ENCODE assay signal across 8 cellular contexts in the genomic region with DNA sequence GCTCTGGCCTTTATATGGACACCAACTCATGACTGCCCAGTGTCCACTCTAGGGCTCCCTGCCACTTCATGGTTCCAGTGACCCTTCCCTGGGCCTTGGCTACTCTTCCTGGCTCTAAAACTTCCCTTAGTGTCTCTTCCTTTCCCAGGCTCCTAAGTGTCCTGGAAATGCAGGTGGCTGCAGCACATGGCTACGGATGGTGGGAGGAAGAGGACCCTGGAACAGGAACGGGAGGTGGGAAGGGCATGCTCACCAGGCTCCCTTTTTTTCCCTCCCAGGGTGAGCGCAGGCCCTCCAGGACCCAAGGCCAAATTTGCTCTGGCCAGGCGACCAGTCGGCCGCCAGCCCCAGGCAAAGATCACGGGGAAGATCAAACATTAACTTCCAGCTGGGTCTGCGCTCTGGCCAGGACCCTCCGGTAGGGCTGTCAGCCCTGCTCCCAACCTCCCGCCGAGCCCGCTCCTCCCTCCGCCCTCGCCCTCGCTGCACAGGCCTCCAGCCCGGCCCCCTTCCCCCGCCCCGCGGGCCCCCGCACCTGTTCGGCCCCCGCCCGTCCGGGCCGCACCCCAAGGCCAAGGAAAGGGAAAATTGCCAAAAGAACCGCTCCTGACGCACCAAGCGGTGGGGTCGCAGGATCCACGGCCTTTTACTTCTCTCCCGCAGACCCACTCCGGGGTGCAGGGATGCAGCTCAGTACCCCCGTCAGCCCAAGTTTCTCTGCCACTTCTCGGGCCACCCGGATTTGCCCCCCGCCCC. TPM values are rescaled to one million over a fixed set of nuclear protein-coding genes. Genes with fewer than 3 reads are reported as not detected.
A peak's percentile ranks its signal among the peaks of the same experiment; 100 is the strongest.
DNase-seq lines count a peak whose midpoint lies in the region; ATAC-seq and TF ChIP-seq lines count a peak whose summit lies in the region.

No MANE protein-coding gene starts in this region.

- peak overlapping the region; percentile 73 for H3K4me3 Mint-ChIP-seq in WTC11

- intact Hi-C loops in psoas muscle (cut with DNase I): loop anchor here in 1 of 2 donors (5.0 kb wide), 1 partner anchor 54 kb away; no protein-coding TSS in a partner anchor
- intact Hi-C loops in OCI-LY7 (cut with micrococcal nuclease; ENCODE audit: unreplicated experiment): no loop called here

- TF ChIP-seq CTCF in C4-2B (conservative IDR thresholded peaks at IDR 0.05) (no peak), WTC11 (IDR thresholded peaks at IDR 0.05) (no peak), gastroesophageal sphincter (IDR thresholded peaks at IDR 0.05) (no peak), psoas muscle (IDR thresholded peaks at IDR 0.05) (no peak), OCI-LY7 (conservative IDR thresholded peaks at IDR 0.05; ENCODE audit: low read length) (no peak)

- H3K4me1 Mint-ChIP-seq in WTC11: peaks cover 11% of the 10 kb centered on the region

- peaks cover 99% of the 10 kb centered on the region for H3K27me3 Mint-ChIP-seq in WTC11 (ENCODE audit: low read depth)

- BruUV-seq in OCI-LY7 (replicated peaks; lab: Mats Ljungman, UMichigan): no TSS peak

- H3K9me2 ChIP-seq in OCI-LY7 (ENCODE audit: insufficient read depth, low read length): no peaks in the 10 kb centered on the region

- TF ChIP-seq POLR2A in gastroesophageal sphincter (IDR thresholded peaks at IDR 0.05): no peak

- CTCF ChIA-PET in WTC11 (lab: Charles Lee) (interaction anchor here (0.7 to 5.6 kb wide), 13 partner anchors 11 to 268 kb away, joined by 3 to 37 read pairs (median 4); a partner anchor contains a TSS), OCI-LY7 (lab: Charles Lee; ENCODE audit: unreplicated experiment) (no interaction called here)

- no peak for TF ChIP-seq EP300 in gastroesophageal sphincter (IDR thresholded peaks at IDR 0.05)

- POLR2A ChIA-PET in WTC11 (lab: Charles Lee) (interaction anchor here (0.5 to 1.4 kb wide), 4 partner anchors 13 to 291 kb away, joined by 3 to 4 read pairs (median 3); no protein-coding TSS in a partner anchor), OCI-LY7 (lab: Charles Lee) (no interaction called here)

- H3K27ac ChIP-seq in C4-2B (peak overlapping the region; percentile 81), gastroesophageal sphincter (peak overlapping the region; percentile 24 to 90 (median 87)), psoas muscle (peak overlapping the region; percentile 92), OCI-LY7 (ENCODE audit: low read depth, low read length, poor library complexity, severe bottlenecking) (no peak overlapping the region)

- H2AFZ ChIP-seq in OCI-LY7 (ENCODE audit: low read length): no peak overlapping the region

- H3K79me2 ChIP-seq in OCI-LY7 (ENCODE audit: insufficient read depth, low read depth, low read length): no peaks in the 10 kb centered on the region

- H3K4me1 ChIP-seq in gastroesophageal sphincter (peaks cover 0 to 64% (median 11%) of the 10 kb centered on the region in 3 donors), psoas muscle (peaks cover 40% of the 10 kb centered on the region), OCI-LY7 (ENCODE audit: insufficient read depth, low read length, poor library complexity, severe bottlenecking) (no peaks in the 10 kb centered on the region)

- H4K20me1 ChIP-seq in OCI-LY7 (ENCODE audit: insufficient read depth, low read length): no peaks in the 10 kb centered on the region

- H3K27me3 ChIP-seq in gastroesophageal sphincter (no peaks in the 10 kb centered on the region), psoas muscle (ENCODE audit: insufficient read depth in 3 of 3, low read length in 2 of 3) (no peaks in the 10 kb centered on the region)

- H3K27ac Mint-ChIP-seq in WTC11: no peak overlapping the region

- H3K36me3 Mint-ChIP-seq in WTC11: peaks cover 13% of the 10 kb centered on the region

- DNase-seq in WTC11 (ENCODE audit: low spot score): peak; percentile 51
- DNase-seq in psoas muscle: peak; percentile 63 to 90
- DNase-seq in pons (ENCODE audit: low spot score): no peak
- DNase-seq in OCI-LY7 (ENCODE audit: low spot score): no peak
- DNase-seq in NOMO-1 treated with dmso at 0.1 percent for 144 hours (lab: John Stamatoyannopoulos, UW; ENCODE audit: unreplicated experiment): no peak

- H3K4me2 ChIP-seq in OCI-LY7 (ENCODE audit: low read length): no peak overlapping the region

- H3K9me3 ChIP-seq in gastroesophageal sphincter (no peaks in the 10 kb centered on the region), psoas muscle (no peaks in the 10 kb centered on the region), OCI-LY7 (ENCODE audit: low read length) (no peaks in the 10 kb centered on the region)

- 23% methylated on average over 3 of the region's 36 CpGs; no CpG with 5 or more reads in 1 of the 2 donors for WGBS in gastroesophageal sphincter (ENCODE audit: low coverage in 1 of 2), 2 donors
- 1 to 4% (median 3%) methylated on average over 27 to 36 of the region's 36 CpGs for WGBS in psoas muscle, 3 donors

- ATAC-seq in WTC11: peak; percentile 36
- ATAC-seq in gastroesophageal sphincter: peak; percentile 2
- ATAC-seq in psoas muscle: peak; percentile 66 to 77 (median 74)
- ATAC-seq in HG03159 (IDR thresholded peaks at IDR 0.05; ENCODE audit: unreplicated experiment): no peak

- no peaks in the 10 kb centered on the region for H3K9me3 Mint-ChIP-seq in WTC11

- H3K36me3 ChIP-seq in gastroesophageal sphincter: peaks cover 0 to 12% of the 10 kb centered on the region in 2 donors
- peaks cover 0 to 6% of the 10 kb centered on the region in 2 donors for H3K36me3 ChIP-seq in psoas muscle (ENCODE audit: insufficient read depth in 1 of 2, low read depth in 1 of 2)
- no peaks in the 10 kb centered on the region for H3K36me3 ChIP-seq in OCI-LY7 (ENCODE audit: insufficient read depth, low read length)

- H3K4me3 ChIP-seq in gastroesophageal sphincter: peak overlapping the region; percentile 48 to 78
- H3K4me3 ChIP-seq in psoas muscle: peak overlapping the region; percentile 75
- no peak overlapping the region for H3K4me3 ChIP-seq in OCI-LY7 (ENCODE audit: low read depth, low read length, poor library complexity, severe bottlenecking)

TF ChIP-seq in WTC11, 78 proteins besides CTCF, POLR2A, EP300 and RAD21 (continues in another document):
- TF ChIP-seq ZNF416 (CRISPR knock-in tag; IDR thresholded peaks at IDR 0.05): no peak
- TF ChIP-seq, protein P1, sequence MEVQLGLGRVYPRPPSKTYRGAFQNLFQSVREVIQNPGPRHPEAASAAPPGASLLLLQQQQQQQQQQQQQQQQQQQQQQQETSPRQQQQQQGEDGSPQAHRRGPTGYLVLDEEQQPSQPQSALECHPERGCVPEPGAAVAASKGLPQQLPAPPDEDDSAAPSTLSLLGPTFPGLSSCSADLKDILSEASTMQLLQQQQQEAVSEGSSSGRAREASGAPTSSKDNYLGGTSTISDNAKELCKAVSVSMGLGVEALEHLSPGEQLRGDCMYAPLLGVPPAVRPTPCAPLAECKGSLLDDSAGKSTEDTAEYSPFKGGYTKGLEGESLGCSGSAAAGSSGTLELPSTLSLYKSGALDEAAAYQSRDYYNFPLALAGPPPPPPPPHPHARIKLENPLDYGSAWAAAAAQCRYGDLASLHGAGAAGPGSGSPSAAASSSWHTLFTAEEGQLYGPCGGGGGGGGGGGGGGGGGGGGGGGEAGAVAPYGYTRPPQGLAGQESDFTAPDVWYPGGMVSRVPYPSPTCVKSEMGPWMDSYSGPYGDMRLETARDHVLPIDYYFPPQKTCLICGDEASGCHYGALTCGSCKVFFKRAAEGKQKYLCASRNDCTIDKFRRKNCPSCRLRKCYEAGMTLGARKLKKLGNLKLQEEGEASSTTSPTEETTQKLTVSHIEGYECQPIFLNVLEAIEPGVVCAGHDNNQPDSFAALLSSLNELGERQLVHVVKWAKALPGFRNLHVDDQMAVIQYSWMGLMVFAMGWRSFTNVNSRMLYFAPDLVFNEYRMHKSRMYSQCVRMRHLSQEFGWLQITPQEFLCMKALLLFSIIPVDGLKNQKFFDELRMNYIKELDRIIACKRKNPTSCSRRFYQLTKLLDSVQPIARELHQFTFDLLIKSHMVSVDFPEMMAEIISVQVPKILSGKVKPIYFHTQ (CRISPR knock-in tag; IDR thresholded peaks at IDR 0.05): no peak
- no peak for TF ChIP-seq SOX15 (CRISPR knock-in tag; IDR thresholded peaks at IDR 0.05)
- no peak for TF ChIP-seq IRF2 (CRISPR knock-in tag; IDR thresholded peaks at IDR 0.05; ENCODE audit: borderline replicate concordance, low read depth)
- TF ChIP-seq, protein P2, sequence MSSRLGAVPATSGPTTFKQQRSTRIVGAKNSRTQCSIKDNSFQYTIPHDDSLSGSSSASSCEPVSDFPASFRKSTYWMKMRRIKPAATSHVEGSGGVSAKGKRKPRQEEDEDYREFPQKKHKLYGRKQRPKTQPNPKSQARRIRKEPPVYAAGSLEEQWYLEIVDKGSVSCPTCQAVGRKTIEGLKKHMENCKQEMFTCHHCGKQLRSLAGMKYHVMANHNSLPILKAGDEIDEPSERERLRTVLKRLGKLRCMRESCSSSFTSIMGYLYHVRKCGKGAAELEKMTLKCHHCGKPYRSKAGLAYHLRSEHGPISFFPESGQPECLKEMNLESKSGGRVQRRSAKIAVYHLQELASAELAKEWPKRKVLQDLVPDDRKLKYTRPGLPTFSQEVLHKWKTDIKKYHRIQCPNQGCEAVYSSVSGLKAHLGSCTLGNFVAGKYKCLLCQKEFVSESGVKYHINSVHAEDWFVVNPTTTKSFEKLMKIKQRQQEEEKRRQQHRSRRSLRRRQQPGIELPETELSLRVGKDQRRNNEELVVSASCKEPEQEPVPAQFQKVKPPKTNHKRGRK (CRISPR knock-in tag; IDR thresholded peaks at IDR 0.05; ENCODE audit: borderline replicate concordance): no peak
- TF ChIP-seq PRRX2 (CRISPR knock-in tag; IDR thresholded peaks at IDR 0.05): no peak
- TF ChIP-seq SMAD3 (CRISPR knock-in tag; IDR thresholded peaks at IDR 0.05; ENCODE audit: borderline replicate concordance): no peak
- no peak for TF ChIP-seq GRHL2 (CRISPR knock-in tag; IDR thresholded peaks at IDR 0.05; ENCODE audit: insufficient replicate concordance, severe bottlenecking)
- no peak for TF ChIP-seq NFE2L1 (CRISPR knock-in tag; IDR thresholded peaks at IDR 0.05)
- TF ChIP-seq OVOL2 (CRISPR knock-in tag; IDR thresholded peaks at IDR 0.05; ENCODE audit: borderline replicate concordance): no peak
- no peak for TF ChIP-seq MXD4 (CRISPR knock-in tag; IDR thresholded peaks at IDR 0.05; ENCODE audit: borderline replicate concordance)

RNA-seq across cellular contexts. Expression of a gene that starts 1.0 kb away (rescaled TPM):
- total RNA-seq in WTC11 (2021) (0.37 to 0.89 TPM (median 0.73 TPM) in 3 replicates), gastroesophageal sphincter (10 to 100 TPM; 21.4 to 45.8 (median 26.6) TPM), psoas muscle (100 to 1,000 TPM; 140 to 200 (median 170) TPM), OCI-LY7 (2022) (not detected in 2 replicates)
- 100 to 1,000 TPM in 2 of 3 donors, 10 to 100 TPM in 1; 70.2 to 301 (median 195) TPM for polyA plus RNA-seq in psoas muscle
- total RNA-seq in OCI-LY7 (2014; rRNA removed; shearing (Covaris generic)): 0.21 TPM in 1 of 2 replicates, not detected in the other

RNA-seq across cellular contexts. Expression of a gene that starts 54.0 kb away (rescaled TPM):
- total RNA-seq in WTC11 (2021) (1.3 to 1.7 TPM (median 1.6 TPM) in 3 replicates), gastroesophageal sphincter (10 to 100 TPM; 14.9 to 18.8 (median 16.6) TPM), psoas muscle (10 to 100 TPM in 1 of 4 donors, 1 to 10 TPM in 3; 6.8 to 11.5 (median 8.6) TPM), OCI-LY7 (2022) (6.4 and 7.6 TPM in 2 replicates)
- 1 to 10 TPM; 2.2 to 7.2 (median 3.1) TPM for polyA plus RNA-seq in psoas muscle
- 4.7 and 5.0 TPM in 2 replicates for total RNA-seq in OCI-LY7 (2014; rRNA removed; shearing (Covaris generic))

Comparison
In these comparisons a context has a peak if more than half of its experiments do, and no peak if none do; other contexts are left out.
1. DNase-seq: peak in WTC11 (single experiment) and psoas muscle (2 of 2); none in pons (single experiment), OCI-LY7 (single experiment) and NOMO-1 treated with dmso at 0.1 percent for 144 hours (single experiment).
2. RNA of a gene that starts 1.0 kb away (total RNA-seq): 140 to 200 TPM in psoas muscle and 21.4 to 45.8 TPM in gastroesophageal sphincter; 0.37 to 0.89 TPM in WTC11 and 0.21 TPM in OCI-LY7; every median in the first group is over 10 times any median in the second.